In the genomic region with DNA sequence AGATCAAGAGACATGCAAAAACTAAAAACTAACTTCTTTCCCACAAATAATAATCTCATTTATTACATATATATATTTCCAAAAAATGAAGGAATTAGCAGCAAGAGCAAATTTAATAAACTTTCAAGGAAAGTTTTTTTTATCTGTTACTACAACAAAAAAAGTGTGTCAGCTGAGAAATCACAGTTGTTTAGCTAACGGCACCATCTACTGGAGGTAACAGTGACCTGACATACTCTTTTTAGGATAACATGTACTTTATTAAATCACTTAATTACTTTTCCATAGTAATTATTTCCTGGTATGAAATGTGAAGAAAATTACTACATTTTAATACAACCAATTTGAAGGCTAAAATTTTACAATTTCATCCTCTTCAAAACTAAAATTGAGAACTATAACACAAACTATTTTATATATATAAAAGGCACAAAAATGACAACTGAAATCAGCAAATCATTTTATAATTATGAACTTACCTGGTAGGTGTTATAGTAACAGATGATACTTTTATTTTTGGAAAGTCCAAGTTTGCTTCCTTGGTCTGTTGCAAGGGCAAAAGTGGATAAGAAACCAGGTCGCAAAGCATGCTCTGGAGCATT, we compare ENCODE assay signal across 8 cellular contexts.
DNase-seq lines count a peak whose midpoint lies in the region; ATAC-seq and FAIRE-seq lines count a peak whose summit lies in the region.

No MANE protein-coding gene starts in this region.

- peaks cover 5 to 19% of the 10 kb centered on the region in 2 donors for H3K36me3 Mint-ChIP-seq in stimulated activated naive B cell treated with anti-CD40 and anti-IgM and Interleukin-4, amounts not matched to agents 10 μg/mL and 1 μg/mL and 100 μg/mL, for 72 hours

- H3K27ac Mint-ChIP-seq in stimulated activated naive B cell treated with anti-CD40 and anti-IgM and Interleukin-4, amounts not matched to agents 10 μg/mL and 1 μg/mL and 100 μg/mL, for 72 hours = no peak overlapping the region

- no peaks in the 10 kb centered on the region for H3K9me3 Mint-ChIP-seq in stimulated activated naive B cell treated with anti-CD40 and anti-IgM and Interleukin-4, amounts not matched to agents 10 μg/mL and 1 μg/mL and 100 μg/mL, for 72 hours

- H3K4me3 Mint-ChIP-seq in stimulated activated naive B cell treated with anti-CD40 and anti-IgM and Interleukin-4, amounts not matched to agents 10 μg/mL and 1 μg/mL and 100 μg/mL, for 72 hours = no peak overlapping the region

- no peaks in the 10 kb centered on the region for H3K27me3 Mint-ChIP-seq in stimulated activated naive B cell treated with anti-CD40 and anti-IgM and Interleukin-4, amounts not matched to agents 10 μg/mL and 1 μg/mL and 100 μg/mL, for 72 hours

- peak; percentile 96 for FAIRE-seq in G401.6 (lab: Jason Lieb, UNC)

- DNase-seq in AG08395 (ENCODE audit: low spot score) = peak; percentile 18
- DNase-seq in LoVo (ENCODE audit: low spot score) = peak; percentile 12
- DNase-seq in activated CD4-positive, alpha-beta T cell treated with anti-CD3 and anti-CD28 coated beads for 48 hours = peak; percentile 27
- DNase-seq in iris pigment epithelial cell (ENCODE audit: low read depth) = peak; percentile 32
- DNase-seq in stimulated activated naive B cell treated with anti-CD40 and anti-IgM and Interleukin-4, amounts not matched to agents 10 μg/mL and 1 μg/mL and 100 μg/mL, for 72 hours = no peak
- DNase-seq in activated T-cell treated with anti-CD3 and anti-CD28 coated beads, Interleukin-2, amount 50 U/mL, for 1 hour = no peak
- no peak for DNase-seq in amniotic stem cell (lab: John Stamatoyannopoulos, UW)

- ATAC-seq in stimulated activated naive B cell treated with anti-CD40 and anti-IgM and Interleukin-4, amounts not matched to agents 10 μg/mL and 1 μg/mL and 100 μg/mL, for 72 hours (replicated peaks) = no peak

- H3K4me1 Mint-ChIP-seq in stimulated activated naive B cell treated with anti-CD40 and anti-IgM and Interleukin-4, amounts not matched to agents 10 μg/mL and 1 μg/mL and 100 μg/mL, for 72 hours = peaks cover 0 to 1% of the 10 kb centered on the region in 2 donors

Comparison
In these comparisons a context has a peak if more than half of its experiments do, and no peak if none do; other contexts are left out.
1. DNase-seq: peak in AG08395 (single experiment), LoVo (single experiment), activated CD4-positive, alpha-beta T cell treated with anti-CD3 and anti-CD28 coated beads for 48 hours (single experiment) and iris pigment epithelial cell (single experiment); none in stimulated activated naive B cell treated with anti-CD40 and anti-IgM and Interleukin-4, amounts not matched to agents 10 μg/mL and 1 μg/mL and 100 μg/mL, for 72 hours (single experiment), activated T-cell treated with anti-CD3 and anti-CD28 coated beads, Interleukin-2, amount 50 U/mL, for 1 hour (single experiment) and amniotic stem cell (single experiment).